ENCODE assay signal across 10 cellular contexts in genomic region chr19:35549879-35550523, GRCh38. TPM values are rescaled to one million over a fixed set of nuclear protein-coding genes. Genes with fewer than 3 reads are reported as not detected.
"Had no signal": no experiment of that assay in that cellular context is flagged by ENCODE, and none has a peak within 500 bp of the region (broad histone marks: within the 10 kb centered on the region; RNA-seq: fewer than 3 reads in every experiment).

No MANE protein-coding gene starts in this region.

- H3K9me3 ChIP-seq: MG63 had no signal

- DNase-seq: MG63 had no signal

- H3K4me3 ChIP-seq: MG63 had no signal

- ATAC-seq: activated CD4-positive, CD25-positive, alpha-beta regulatory T cell treated with anti-CD3 and anti-CD28 coated beads, Interleukin-2, amount 50 U/mL, for 24 hours; activated CD8-positive, alpha-beta T cell treated with anti-CD3 and anti-CD28 coated beads for 36 hours; activated T-cell treated with anti-CD3 and anti-CD28 coated beads, Interleukin-2, amount 50 U/mL, for 72 hours; PC-3 had no signal

- H3K27me3 ChIP-seq: MG63 had no signal

RNA-seq across cellular contexts. Expression of gene ATP4A, which starts 13.5 kb away (rescaled TPM):
- total RNA-seq: activated CD8-positive, alpha-beta T cell treated with anti-CD3 and anti-CD28 coated beads for 36 hours; activated naive CD8-positive, alpha-beta T cell treated with anti-CD3 and anti-CD28 coated beads for 36 hours; activated T-cell treated with anti-CD3 and anti-CD28 coated beads, Interleukin-2, amount 50 U/mL, for 72 hours; activated T-helper 2 cell treated with anti-CD3 and anti-CD28 coated beads, Interferon-gamma antibody, Interleukin-2, Interleukin-4, amounts not matched to agents 10 μg/mL and 5 μg/mL and 100 μg/mL, durations not matched to agents 14 hours and 24 hours and 36 hours; cardiac septum; PC-3; SK-MEL-5 had no signal

RNA-seq across cellular contexts. Expression of gene GAPDHS, which starts 16.7 kb away (rescaled TPM):
- total RNA-seq: activated CD8-positive, alpha-beta T cell treated with anti-CD3 and anti-CD28 coated beads for 36 hours; activated naive CD8-positive, alpha-beta T cell treated with anti-CD3 and anti-CD28 coated beads for 36 hours; activated T-cell treated with anti-CD3 and anti-CD28 coated beads, Interleukin-2, amount 50 U/mL, for 72 hours; activated T-helper 2 cell treated with anti-CD3 and anti-CD28 coated beads, Interferon-gamma antibody, Interleukin-2, Interleukin-4, amounts not matched to agents 10 μg/mL and 5 μg/mL and 100 μg/mL, durations not matched to agents 14 hours and 24 hours and 36 hours; cardiac septum; PC-3 had no signal
- polyA plus RNA-seq: adipose tissue had no signal

RNA-seq across cellular contexts. Expression of gene SBSN, which starts 21.9 kb away (rescaled TPM):
- total RNA-seq: activated CD8-positive, alpha-beta T cell treated with anti-CD3 and anti-CD28 coated beads for 36 hours; activated naive CD8-positive, alpha-beta T cell treated with anti-CD3 and anti-CD28 coated beads for 36 hours; activated T-helper 2 cell treated with anti-CD3 and anti-CD28 coated beads, Interferon-gamma antibody, Interleukin-2, Interleukin-4, amounts not matched to agents 10 μg/mL and 5 μg/mL and 100 μg/mL, durations not matched to agents 14 hours and 24 hours and 36 hours; cardiac septum; SK-MEL-5 had no signal

RNA-seq across cellular contexts. Expression of gene PMIS2, which starts 36.0 kb away (rescaled TPM):
- total RNA-seq: activated CD8-positive, alpha-beta T cell treated with anti-CD3 and anti-CD28 coated beads for 36 hours; activated naive CD8-positive, alpha-beta T cell treated with anti-CD3 and anti-CD28 coated beads for 36 hours; activated T-cell treated with anti-CD3 and anti-CD28 coated beads, Interleukin-2, amount 50 U/mL, for 72 hours; activated T-helper 2 cell treated with anti-CD3 and anti-CD28 coated beads, Interferon-gamma antibody, Interleukin-2, Interleukin-4, amounts not matched to agents 10 μg/mL and 5 μg/mL and 100 μg/mL, durations not matched to agents 14 hours and 24 hours and 36 hours; cardiac septum; PC-3; SK-MEL-5 had no signal
- polyA plus RNA-seq: adipose tissue had no signal
